In genomic region chr13:40765602-40766001, GRCh38 we compare ENCODE assay signal across 24 cellular contexts.
"Had no signal": no experiment of that assay in that cellular context is flagged by ENCODE, and none has a peak within 500 bp of the region (broad histone marks: within the 10 kb centered on the region; RNA-seq: fewer than 3 reads in every experiment).

No MANE protein-coding gene starts in this region.

- FAIRE-seq: keratinocyte, pancreas had no signal

- H3K9me3 ChIP-seq: body of pancreas, heart left ventricle, neutrophil, pancreas, psoas muscle, right atrium auricular region, SK-N-SH, stomach, suprapubic skin, tibial nerve had no signal

- H3K27ac ChIP-seq: cardiac muscle cell, epithelial cell of prostate, heart left ventricle, neutrophil, psoas muscle, right atrium auricular region, stomach, suprapubic skin, tibial nerve had no signal

- H3K9ac ChIP-seq: SK-N-SH had no signal

- H3K4me3 ChIP-seq: body of pancreas, cardiac muscle cell, heart left ventricle, pancreas, psoas muscle, right atrium auricular region, stomach, suprapubic skin, tibial nerve had no signal

- DNase-seq: activated CD4-positive, alpha-beta T cell treated with anti-CD3 and anti-CD28 coated beads for 1 hour; activated effector memory CD4-positive, alpha-beta T cell treated with Interleukin-2 at 50 U/mL for 16 hours; activated T-cell treated with anti-CD3 and anti-CD28 coated beads, Interleukin-2, amount 50 U/mL, for 1 hour; anterior cingulate cortex; body of pancreas; heart left ventricle; left colon; pancreas; psoas muscle; SK-N-SH; stimulated activated CD4-positive, alpha-beta T cell treated with anti-CD3 and anti-CD28 coated beads, Interleukin-15, amount 100 ng/mL, for 24 hours; stomach; T-cell; T-helper 9 cell had no signal

- H3K27ac Mint-ChIP-seq: memory B cell; nephron; stimulated activated memory B cell treated with anti-CD40 and anti-IgM and Interleukin-4, amounts not matched to agents 10 μg/mL and 1 μg/mL and 100 μg/mL, for 72 hours had no signal

- H3K4me2 ChIP-seq: SK-N-SH had no signal

- H3K27me3 ChIP-seq: body of pancreas, cardiac muscle cell, heart left ventricle, neutrophil, pancreas, right atrium auricular region, stomach, suprapubic skin, tibial nerve had no signal

- H3K4me3 Mint-ChIP-seq: memory B cell; nephron; stimulated activated memory B cell treated with anti-CD40 and anti-IgM and Interleukin-4, amounts not matched to agents 10 μg/mL and 1 μg/mL and 100 μg/mL, for 72 hours; T-cell had no signal

- H3K27me3 Mint-ChIP-seq: memory B cell; stimulated activated memory B cell treated with anti-CD40 and anti-IgM and Interleukin-4, amounts not matched to agents 10 μg/mL and 1 μg/mL and 100 μg/mL, for 72 hours; T-cell had no signal

- H3K9me3 Mint-ChIP-seq: memory B cell; nephron; stimulated activated memory B cell treated with anti-CD40 and anti-IgM and Interleukin-4, amounts not matched to agents 10 μg/mL and 1 μg/mL and 100 μg/mL, for 72 hours; T-cell had no signal

- H3K9me2 ChIP-seq: SK-N-SH had no signal

- ATAC-seq: heart left ventricle; left colon; psoas muscle; stimulated activated memory B cell treated with anti-CD40 and anti-IgM and Interleukin-4, amounts not matched to agents 10 μg/mL and 1 μg/mL and 100 μg/mL, for 72 hours had no signal
